In genomic region chr2:96241901-96242611, GRCh38 we compare ENCODE assay signal across 9 cellular contexts. TPM values are rescaled to one million over a fixed set of nuclear protein-coding genes. Genes with fewer than 3 reads are reported as not detected.
DNase-seq lines count a peak whose midpoint lies in the region; ATAC-seq and TF ChIP-seq lines count a peak whose summit lies in the region.
"Had no signal": no experiment of that assay in that cellular context is flagged by ENCODE, and none has a peak within 500 bp of the region (broad histone marks: within the 10 kb centered on the region; RNA-seq: fewer than 3 reads in every experiment).

No MANE protein-coding gene starts in this region.

- H3K27ac Mint-ChIP-seq in activated CD8-positive, alpha-beta T cell treated with anti-CD3 and anti-CD28 coated beads for 36 hours, result peak overlapping the region; percentile 95
- H3K27ac Mint-ChIP-seq in glutamatergic neuron (ENCODE audit: unreplicated experiment), result no peak overlapping the region

- POLR2A ChIA-PET in activated CD8-positive, alpha-beta T cell treated with anti-CD3 and anti-CD28 coated beads for 36 hours (lab: Charles Lee), result interaction anchor here (0.5 to 1.8 kb wide), 10 partner anchors 10 to 360 kb away, joined by 3 to 6 read pairs (median 4); partner anchors contain the start of gene STARD7

- TF ChIP-seq CTCF in KMS-11 (conservative IDR thresholded peaks at IDR 0.05; ENCODE audit: low read depth, low read length) (no peak), glutamatergic neuron (IDR thresholded peaks at IDR 0.05; ENCODE audit: partially characterized antibody, unreplicated experiment) (no peak)
- no peak for TF ChIP-seq CTCF in activated CD8-positive, alpha-beta T cell treated with anti-CD3 and anti-CD28 coated beads for 36 hours (IDR thresholded peaks at IDR 0.05)

- no peak overlapping the region for H3K4me3 ChIP-seq in KMS-11 (IDR thresholded peaks at IDR 0.05; ENCODE audit: insufficient read depth, low read depth, low read length)
- H3K4me3 ChIP-seq: tibial artery had no signal

- no peaks in the 10 kb centered on the region for H3K27me3 Mint-ChIP-seq in activated CD8-positive, alpha-beta T cell treated with anti-CD3 and anti-CD28 coated beads for 36 hours
- peaks cover 5% of the 10 kb centered on the region for H3K27me3 Mint-ChIP-seq in glutamatergic neuron (ENCODE audit: unreplicated experiment)

- DNase-seq in GDM1 (lab: John Stamatoyannopoulos, UW), result peak; percentile 34
- DNase-seq in activated CD8-positive, alpha-beta T cell treated with anti-CD3 and anti-CD28 coated beads for 36 hours, result peak; percentile 79
- peak; percentile 67 for DNase-seq in putamen (ENCODE audit: low spot score)
- DNase-seq in 8988T, result no peak
- no peak for DNase-seq in glutamatergic neuron

- no peaks in the 10 kb centered on the region for H4K20me1 ChIP-seq in KMS-11 (ENCODE audit: insufficient read depth)

- H3K4me2 ChIP-seq in KMS-11, result peak overlapping the region; percentile 53

- H3K4me3 Mint-ChIP-seq in activated CD8-positive, alpha-beta T cell treated with anti-CD3 and anti-CD28 coated beads for 36 hours, result peak overlapping the region; percentile 50
- no peak overlapping the region for H3K4me3 Mint-ChIP-seq in glutamatergic neuron (ENCODE audit: unreplicated experiment)

- peak overlapping the region; percentile 48; the same call in 1 of the 2 replicates for H3K27ac ChIP-seq in KMS-11

- H3K36me3 Mint-ChIP-seq in activated CD8-positive, alpha-beta T cell treated with anti-CD3 and anti-CD28 coated beads for 36 hours (ENCODE audit: low read depth), result peaks cover 7% of the 10 kb centered on the region
- H3K36me3 Mint-ChIP-seq in glutamatergic neuron (ENCODE audit: unreplicated experiment), result no peaks in the 10 kb centered on the region

- CTCF ChIA-PET in activated CD8-positive, alpha-beta T cell treated with anti-CD3 and anti-CD28 coated beads for 36 hours (lab: Charles Lee), result interaction anchor here (1.1 to 2.7 kb wide), 7 partner anchors 8 to 249 kb away, joined by 3 to 13 read pairs (median 4); no protein-coding TSS in a partner anchor

- ATAC-seq in GM21529 (IDR thresholded peaks at IDR 0.05; ENCODE audit: unreplicated experiment), result peak; percentile 90
- peak; percentile 97 for ATAC-seq in activated CD8-positive, alpha-beta T cell treated with anti-CD3 and anti-CD28 coated beads for 36 hours
- peak; percentile 64 for ATAC-seq in esophagus mucosa

- no peaks in the 10 kb centered on the region for H3K27me3 ChIP-seq in KMS-11 (ENCODE audit: insufficient read depth, low read depth)
- H3K27me3 ChIP-seq: tibial artery had no signal

- intact Hi-C loops in activated CD8-positive, alpha-beta T cell treated with anti-CD3 and anti-CD28 coated beads for 36 hours (cut with micrococcal nuclease), result no loop called here

- no peak overlapping the region for H3K9ac ChIP-seq in KMS-11

- H3K4me1 Mint-ChIP-seq in activated CD8-positive, alpha-beta T cell treated with anti-CD3 and anti-CD28 coated beads for 36 hours (ENCODE audit: low read depth), result peaks cover 42% of the 10 kb centered on the region
- peaks cover 6% of the 10 kb centered on the region for H3K4me1 Mint-ChIP-seq in glutamatergic neuron (ENCODE audit: low read depth, unreplicated experiment)

- peaks cover 28% of the 10 kb centered on the region for H3K4me1 ChIP-seq in KMS-11 (ENCODE audit: low read depth, poor library complexity, severe bottlenecking)
- H3K4me1 ChIP-seq: tibial artery had no signal

- H3K36me3 ChIP-seq in KMS-11 (ENCODE audit: insufficient read depth), result no peaks in the 10 kb centered on the region

- H3K9me3 Mint-ChIP-seq in activated CD8-positive, alpha-beta T cell treated with anti-CD3 and anti-CD28 coated beads for 36 hours, result no peaks in the 10 kb centered on the region
- peaks cover 4% of the 10 kb centered on the region for H3K9me3 Mint-ChIP-seq in glutamatergic neuron (ENCODE audit: unreplicated experiment)

- peak overlapping the region; percentile 46 for H2AFZ ChIP-seq in KMS-11 (ENCODE audit: low read depth)

- no peaks in the 10 kb centered on the region for H3K79me2 ChIP-seq in KMS-11 (ENCODE audit: insufficient read depth, low read depth)

RNA-seq across cellular contexts. Expression of gene TMEM127, which starts 23.7 kb away (rescaled TPM):
- 10 to 100 TPM; 13.1 to 15.0 TPM for total RNA-seq in activated CD8-positive, alpha-beta T cell treated with anti-CD3 and anti-CD28 coated beads for 36 hours
- total RNA-seq in esophagus mucosa (34.3 TPM), glutamatergic neuron (ENCODE audit: unreplicated experiment) (32.5 TPM)

RNA-seq across cellular contexts. Expression of gene CIAO1, which starts 24.0 kb away (rescaled TPM):
- 10 to 100 TPM; 72.1 to 72.3 TPM for total RNA-seq in activated CD8-positive, alpha-beta T cell treated with anti-CD3 and anti-CD28 coated beads for 36 hours
- total RNA-seq in esophagus mucosa (43.2 TPM), glutamatergic neuron (ENCODE audit: unreplicated experiment) (68.1 TPM)

RNA-seq across cellular contexts. Expression of gene STARD7, which starts 33.4 kb away (rescaled TPM):
- 100 to 1,000 TPM; 145 to 149 TPM for total RNA-seq in activated CD8-positive, alpha-beta T cell treated with anti-CD3 and anti-CD28 coated beads for 36 hours
- 66.1 TPM for total RNA-seq in esophagus mucosa
- 100 TPM for total RNA-seq in glutamatergic neuron (ENCODE audit: unreplicated experiment)

Comparison
In these comparisons a context has a peak if more than half of its experiments do, and no peak if none do; other contexts are left out.
1. DNase-seq: peak in GDM1 (single experiment), activated CD8-positive, alpha-beta T cell treated with anti-CD3 and anti-CD28 coated beads for 36 hours (single experiment) and putamen (single experiment); none in 8988T (single experiment) and glutamatergic neuron (single experiment).
2. Peak in every context shown above with its lines, with median percentiles within 50 percentile points of each other: ATAC-seq.